ENCODE assay signal across 1 cellular context in genomic region chr20:4926531-4927156, GRCh38.
TF ChIP-seq lines count a peak whose summit lies in the region.

No MANE protein-coding gene starts in this region.

TF ChIP-seq in WTC11, 78 proteins besides CTCF, POLR2A, EP300 and RAD21 (continued from another document):
- TF ChIP-seq E2F5 (CRISPR knock-in tag; IDR thresholded peaks at IDR 0.05) = no peak
- TF ChIP-seq, protein P1, sequence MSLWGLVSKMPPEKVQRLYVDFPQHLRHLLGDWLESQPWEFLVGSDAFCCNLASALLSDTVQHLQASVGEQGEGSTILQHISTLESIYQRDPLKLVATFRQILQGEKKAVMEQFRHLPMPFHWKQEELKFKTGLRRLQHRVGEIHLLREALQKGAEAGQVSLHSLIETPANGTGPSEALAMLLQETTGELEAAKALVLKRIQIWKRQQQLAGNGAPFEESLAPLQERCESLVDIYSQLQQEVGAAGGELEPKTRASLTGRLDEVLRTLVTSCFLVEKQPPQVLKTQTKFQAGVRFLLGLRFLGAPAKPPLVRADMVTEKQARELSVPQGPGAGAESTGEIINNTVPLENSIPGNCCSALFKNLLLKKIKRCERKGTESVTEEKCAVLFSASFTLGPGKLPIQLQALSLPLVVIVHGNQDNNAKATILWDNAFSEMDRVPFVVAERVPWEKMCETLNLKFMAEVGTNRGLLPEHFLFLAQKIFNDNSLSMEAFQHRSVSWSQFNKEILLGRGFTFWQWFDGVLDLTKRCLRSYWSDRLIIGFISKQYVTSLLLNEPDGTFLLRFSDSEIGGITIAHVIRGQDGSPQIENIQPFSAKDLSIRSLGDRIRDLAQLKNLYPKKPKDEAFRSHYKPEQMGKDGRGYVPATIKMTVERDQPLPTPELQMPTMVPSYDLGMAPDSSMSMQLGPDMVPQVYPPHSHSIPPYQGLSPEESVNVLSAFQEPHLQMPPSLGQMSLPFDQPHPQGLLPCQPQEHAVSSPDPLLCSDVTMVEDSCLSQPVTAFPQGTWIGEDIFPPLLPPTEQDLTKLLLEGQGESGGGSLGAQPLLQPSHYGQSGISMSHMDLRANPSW (CRISPR knock-in tag; conservative IDR thresholded peaks at IDR 0.05; ENCODE audit: low read depth) = no peak
- TF ChIP-seq ATF1 (CRISPR knock-in tag; IDR thresholded peaks at IDR 0.05) = no peak
- no peak for TF ChIP-seq JUN (CRISPR knock-in tag; IDR thresholded peaks at IDR 0.05)
- no peak for TF ChIP-seq ZBTB21 (CRISPR knock-in tag; IDR thresholded peaks at IDR 0.05; ENCODE audit: borderline replicate concordance)
- TF ChIP-seq, protein P2, sequence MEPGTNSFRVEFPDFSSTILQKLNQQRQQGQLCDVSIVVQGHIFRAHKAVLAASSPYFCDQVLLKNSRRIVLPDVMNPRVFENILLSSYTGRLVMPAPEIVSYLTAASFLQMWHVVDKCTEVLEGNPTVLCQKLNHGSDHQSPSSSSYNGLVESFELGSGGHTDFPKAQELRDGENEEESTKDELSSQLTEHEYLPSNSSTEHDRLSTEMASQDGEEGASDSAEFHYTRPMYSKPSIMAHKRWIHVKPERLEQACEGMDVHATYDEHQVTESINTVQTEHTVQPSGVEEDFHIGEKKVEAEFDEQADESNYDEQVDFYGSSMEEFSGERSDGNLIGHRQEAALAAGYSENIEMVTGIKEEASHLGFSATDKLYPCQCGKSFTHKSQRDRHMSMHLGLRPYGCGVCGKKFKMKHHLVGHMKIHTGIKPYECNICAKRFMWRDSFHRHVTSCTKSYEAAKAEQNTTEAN (CRISPR knock-in tag; IDR thresholded peaks at IDR 0.05) = no peak
- no peak for TF ChIP-seq IRF2 (CRISPR knock-in tag; IDR thresholded peaks at IDR 0.05; ENCODE audit: borderline replicate concordance, low read depth)
